ENCODE assay signal across 1 cellular context in the genomic region with DNA sequence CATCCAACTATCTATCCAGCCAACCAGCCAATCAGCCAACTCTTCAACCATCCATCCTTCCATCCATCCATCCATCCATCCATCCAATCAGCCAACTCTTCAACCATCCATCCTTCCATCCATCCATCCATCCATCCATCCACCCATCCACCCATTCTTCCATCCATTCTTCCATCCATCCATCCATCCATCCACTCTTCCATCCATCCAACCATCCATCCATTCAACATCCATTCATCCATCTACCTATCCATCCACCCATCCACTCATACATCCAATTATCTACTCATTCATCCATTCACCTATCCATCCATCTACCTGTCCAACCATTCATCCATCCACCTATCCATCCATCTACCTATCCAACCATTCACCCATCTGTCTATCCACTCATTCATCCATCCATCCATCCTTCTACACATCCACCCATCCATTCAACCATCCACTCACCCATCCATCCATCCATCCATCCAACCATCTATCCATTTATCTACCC.
TF ChIP-seq lines count a peak whose summit lies in the region.

No MANE protein-coding gene starts in this region.

TF ChIP-seq in IMR-90, 13 proteins besides CTCF, POLR2A, EP300 and RAD21:
- TF ChIP-seq SMC3 (IDR thresholded peaks at IDR 0.05; ENCODE audit: low read depth, low read length): no peak
- no peak for TF ChIP-seq CHD1 (IDR thresholded peaks at IDR 0.05; ENCODE audit: low read depth, low read length)
- no peak for TF ChIP-seq BHLHE40 (IDR thresholded peaks at IDR 0.05; ENCODE audit: low read depth, low read length)
- no peak for TF ChIP-seq USF2 (IDR thresholded peaks at IDR 0.05; ENCODE audit: low read depth, low read length)
